Comparison of ENCODE assay signal across 13 cellular contexts in genomic region chr16:87601322-87602004, GRCh38. TPM values are rescaled to one million over a fixed set of nuclear protein-coding genes. Genes with fewer than 3 reads are reported as not detected.
DNase-seq lines count a peak whose midpoint lies in the region; ATAC-seq and TF ChIP-seq lines count a peak whose summit lies in the region.
"Had no signal": no experiment of that assay in that cellular context is flagged by ENCODE, and none has a peak within 500 bp of the region (broad histone marks: within the 10 kb centered on the region; RNA-seq: fewer than 3 reads in every experiment).

No MANE protein-coding gene starts in this region.

- H3K9ac ChIP-seq in mesendoderm (ENCODE audit: low read length) = peak overlapping the region; percentile 68

- TF ChIP-seq CTCF in natural killer cell (IDR thresholded peaks at IDR 0.05) = no peak

- H4K8ac ChIP-seq in mesendoderm (ENCODE audit: low read depth, low read length) = no peak overlapping the region

- H3K27me3 ChIP-seq in mesendoderm (ENCODE audit: insufficient read depth, low read length, poor library complexity) = no peaks in the 10 kb centered on the region

- H3K36me3 Mint-ChIP-seq in natural killer cell treated with Interleukin-12 subunit alpha and Interleukin-12 subunit beta and Interleukin-15 and Interleukin-18, amount 100 ng/mL, for 72 hours = no peaks in the 10 kb centered on the region
- H3K36me3 Mint-ChIP-seq in natural killer cell = no peaks in the 10 kb centered on the region
- H3K36me3 Mint-ChIP-seq in activated naive CD8-positive, alpha-beta T cell treated with anti-CD3 and anti-CD28 coated beads for 36 hours = no peaks in the 10 kb centered on the region

- no peak overlapping the region for H3K27ac Mint-ChIP-seq in natural killer cell treated with Interleukin-12 subunit alpha and Interleukin-12 subunit beta and Interleukin-15 and Interleukin-18, amount 100 ng/mL, for 72 hours
- H3K27ac Mint-ChIP-seq in natural killer cell = no peak overlapping the region
- H3K27ac Mint-ChIP-seq in activated naive CD8-positive, alpha-beta T cell treated with anti-CD3 and anti-CD28 coated beads for 36 hours = no peak overlapping the region

- H3K36me3 ChIP-seq in mesendoderm (ENCODE audit: control insufficient read depth, insufficient read depth, low read length) = no peaks in the 10 kb centered on the region

- peak overlapping the region; percentile 28 for H3K4me3 Mint-ChIP-seq in natural killer cell treated with Interleukin-12 subunit alpha and Interleukin-12 subunit beta and Interleukin-15 and Interleukin-18, amount 100 ng/mL, for 72 hours
- no peak overlapping the region for H3K4me3 Mint-ChIP-seq in natural killer cell
- peak overlapping the region; percentile 27 for H3K4me3 Mint-ChIP-seq in activated naive CD8-positive, alpha-beta T cell treated with anti-CD3 and anti-CD28 coated beads for 36 hours

- ATAC-seq in natural killer cell treated with Interleukin-12 subunit alpha and Interleukin-12 subunit beta and Interleukin-15 and Interleukin-18, amount 100 ng/mL, for 72 hours = no peak
- no peak for ATAC-seq in natural killer cell
- no peak for ATAC-seq in GM18511 (IDR thresholded peaks at IDR 0.05; ENCODE audit: unreplicated experiment)
- ATAC-seq: esophagus mucosa had no signal

- H3K27me3 Mint-ChIP-seq in natural killer cell treated with Interleukin-12 subunit alpha and Interleukin-12 subunit beta and Interleukin-15 and Interleukin-18, amount 100 ng/mL, for 72 hours = peaks cover 24 to 36% of the 10 kb centered on the region in 2 donors
- peaks cover 28 to 53% of the 10 kb centered on the region in 2 donors for H3K27me3 Mint-ChIP-seq in natural killer cell (ENCODE audit: low read depth in 2 of 2)
- H3K27me3 Mint-ChIP-seq in activated naive CD8-positive, alpha-beta T cell treated with anti-CD3 and anti-CD28 coated beads for 36 hours = peaks cover 67% of the 10 kb centered on the region

- H3K4me1 ChIP-seq in mesendoderm (ENCODE audit: control insufficient read depth, low read depth, low read length) = no peaks in the 10 kb centered on the region

- no peak overlapping the region for H2BK120ac ChIP-seq in mesendoderm (ENCODE audit: low read depth, low read length)

- peak overlapping the region; percentile 88 for H3K56ac ChIP-seq in mesendoderm (ENCODE audit: low read length)

- peak overlapping the region; percentile 71 for H3K18ac ChIP-seq in mesendoderm (ENCODE audit: low read length)

- no peaks in the 10 kb centered on the region for H3K79me2 ChIP-seq in mesendoderm (ENCODE audit: control insufficient read depth, insufficient read depth, low read length)

- H3K4me1 Mint-ChIP-seq in natural killer cell treated with Interleukin-12 subunit alpha and Interleukin-12 subunit beta and Interleukin-15 and Interleukin-18, amount 100 ng/mL, for 72 hours (ENCODE audit: low read depth in 2 of 2) = peaks cover 0 to 4% of the 10 kb centered on the region in 2 donors
- H3K4me1 Mint-ChIP-seq in natural killer cell = peaks cover 0 to 4% of the 10 kb centered on the region in 2 donors
- peaks cover 9% of the 10 kb centered on the region for H3K4me1 Mint-ChIP-seq in activated naive CD8-positive, alpha-beta T cell treated with anti-CD3 and anti-CD28 coated beads for 36 hours

- DNase-seq in natural killer cell treated with Interleukin-12 subunit alpha and Interleukin-12 subunit beta and Interleukin-15 and Interleukin-18, amount 100 ng/mL, for 72 hours (ENCODE audit: low spot score) = no peak
- DNase-seq in natural killer cell = no peak
- DNase-seq in activated naive CD8-positive, alpha-beta T cell treated with anti-CD3 and anti-CD28 coated beads for 36 hours = no peak
- DNase-seq in mesendoderm = peak; percentile 21
- no peak for DNase-seq in GM19238 (ENCODE audit: insufficient read length, low spot score)
- no peak for DNase-seq in NCI-H1436 (lab: John Stamatoyannopoulos, UW)
- no peak for DNase-seq in NAMALWA (ENCODE audit: low spot score)
- DNase-seq: activated CD4-positive, alpha-beta T cell treated with anti-CD3 and anti-CD28 coated beads, Interleukin-2, amount 50 U/mL, for 1 hour; central memory CD4-positive, alpha-beta T cell; mesenchymal stem cell; NCI-H226 had no signal

- no peak overlapping the region for H2BK5ac ChIP-seq in mesendoderm (ENCODE audit: low read length)

- peak overlapping the region; percentile 91 for H3K4me2 ChIP-seq in mesendoderm (ENCODE audit: low read length)

- H3K23ac ChIP-seq in mesendoderm (ENCODE audit: low read length) = no peak overlapping the region

- H3K4ac ChIP-seq in mesendoderm (ENCODE audit: low read depth, low read length) = peak overlapping the region; percentile 58

- H3K4me3 ChIP-seq in mesendoderm (ENCODE audit: low read length) = peak overlapping the region; percentile 33

- H2AK5ac ChIP-seq in mesendoderm (ENCODE audit: low read length) = no peak overlapping the region

- H3K27ac ChIP-seq in mesendoderm (ENCODE audit: low read depth, low read length) = no peak overlapping the region

- H4K5ac ChIP-seq in mesendoderm (ENCODE audit: low read length) = no peak overlapping the region

- intact Hi-C loops in natural killer cell (cut with micrococcal nuclease) = no loop called here

- H3K79me1 ChIP-seq in mesendoderm (ENCODE audit: low read length) = peaks cover 6% of the 10 kb centered on the region

- no peak overlapping the region for H2BK15ac ChIP-seq in mesendoderm (replicated peaks; ENCODE audit: low read depth)

- H3K9me3 Mint-ChIP-seq in natural killer cell treated with Interleukin-12 subunit alpha and Interleukin-12 subunit beta and Interleukin-15 and Interleukin-18, amount 100 ng/mL, for 72 hours = no peaks in the 10 kb centered on the region
- H3K9me3 Mint-ChIP-seq in natural killer cell = no peaks in the 10 kb centered on the region
- no peaks in the 10 kb centered on the region for H3K9me3 Mint-ChIP-seq in activated naive CD8-positive, alpha-beta T cell treated with anti-CD3 and anti-CD28 coated beads for 36 hours

- WGBS in mesendoderm (ENCODE audit: extremely low coverage, insufficient coverage, low lambda C conversion rate) = no CpG with 5 or more reads among the region's 35 CpGs

RNA-seq across cellular contexts. Expression of gene JPH3, which starts 0.8 kb away (rescaled TPM):
- not detected for total RNA-seq in natural killer cell treated with Interleukin-12 subunit alpha and Interleukin-12 subunit beta and Interleukin-15 and Interleukin-18, amount 100 ng/mL, for 72 hours
- not detected for total RNA-seq in natural killer cell
- total RNA-seq in activated naive CD8-positive, alpha-beta T cell treated with anti-CD3 and anti-CD28 coated beads for 36 hours = under 1 TPM; 0.08 to 0.10 TPM
- 9.3 TPM for polyA plus RNA-seq in mesendoderm (2013, experiment 1 of 2)
- polyA plus RNA-seq in mesendoderm (2013, experiment 2 of 2) = 10.2 TPM
